18 cellular contexts compared by ENCODE assay signal in the genomic region with DNA sequence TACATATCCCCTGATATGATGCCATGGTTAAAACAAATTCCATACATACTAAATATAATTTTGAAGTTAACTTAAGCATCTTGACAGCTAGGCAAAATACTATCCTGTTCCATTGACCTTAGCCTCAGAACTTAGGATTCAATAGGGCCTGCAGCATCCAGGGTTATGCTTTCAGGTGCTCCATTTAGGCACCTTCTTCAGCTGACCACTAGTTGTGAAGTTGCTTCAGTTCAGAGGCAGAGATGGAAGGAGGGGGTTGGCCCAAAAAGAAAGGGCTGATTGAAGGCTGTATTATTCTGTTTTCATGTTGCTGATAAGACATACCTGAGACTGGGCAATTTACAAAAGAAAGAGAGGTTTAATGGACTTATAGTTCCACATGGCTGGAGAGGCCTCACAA. TPM values are rescaled to one million over a fixed set of nuclear protein-coding genes. Genes with fewer than 3 reads are reported as not detected.
DNase-seq lines count a peak whose midpoint lies in the region; ATAC-seq and TF ChIP-seq lines count a peak whose summit lies in the region.
"Had no signal": no experiment of that assay in that cellular context is flagged by ENCODE, and none has a peak within 500 bp of the region (broad histone marks: within the 10 kb centered on the region; RNA-seq: fewer than 3 reads in every experiment).

No MANE protein-coding gene starts in this region.

- H2AFZ ChIP-seq in H9 (ENCODE audit: low read length): no peak overlapping the region

- no peak overlapping the region for H3K56ac ChIP-seq in H9 (ENCODE audit: insufficient read length, low read depth, low read length)

- no peak overlapping the region for H3K27ac ChIP-seq in H9 (ENCODE audit: insufficient read length, low read depth, low read length)
- no peak overlapping the region for H3K27ac ChIP-seq in endodermal cell (ENCODE audit: low read depth, low read length)
- H3K27ac ChIP-seq: 22Rv1, A549, C4-2B, KMS-11 had no signal

- no peak overlapping the region for H3K27ac Mint-ChIP-seq in H9
- no peak overlapping the region for H3K27ac Mint-ChIP-seq in endodermal cell
- H3K27ac Mint-ChIP-seq: CD4-positive, alpha-beta T cell had no signal

- H3K4me2 ChIP-seq in H9 (ENCODE audit: insufficient read depth, insufficient read length, low read length): no peak overlapping the region
- H3K4me2 ChIP-seq: A549, KMS-11 had no signal

- no peak overlapping the region for H3T11ph ChIP-seq in H9 (ENCODE audit: low read length)

- no peak overlapping the region for H2BK15ac ChIP-seq in H9 (ENCODE audit: low read depth, low read length)

- H4K20me1 ChIP-seq in H9 (ENCODE audit: control insufficient read depth, insufficient read depth, insufficient read length): no peaks in the 10 kb centered on the region

- TF ChIP-seq CTCF in H9 (conservative IDR thresholded peaks at IDR 0.05) (peak; percentile 35; the same call in 1 of the 3 replicates), endodermal cell (conservative IDR thresholded peaks at IDR 0.05) (peak; percentile 54)

- H3K14ac ChIP-seq in H9 (ENCODE audit: insufficient read depth, low read length): no peak overlapping the region

- H2BK5ac ChIP-seq in H9 (ENCODE audit: insufficient read length, low read length): no peak overlapping the region

- no peaks in the 10 kb centered on the region for H3K79me2 ChIP-seq in H9 (ENCODE audit: insufficient read depth, low read length)

- H3K27me3 Mint-ChIP-seq in H9 (ENCODE audit: low read depth) (no peaks in the 10 kb centered on the region), endodermal cell (ENCODE audit: insufficient read depth) (no peaks in the 10 kb centered on the region)

- DNase-seq in DMS53 (lab: John Stamatoyannopoulos, UW) (peak; percentile 16), DMS53 treated with DMSO at 0.1 percent for 48 hours (lab: John Stamatoyannopoulos, UW; ENCODE audit: unreplicated experiment) (no peak), H9 (no peak), endodermal cell (no peak), retina (no peak)
- DNase-seq in activated CD4-positive, alpha-beta T cell treated with anti-CD3 and anti-CD28 coated beads, Interleukin-2, amount 50 U/mL, for 4 hours: no peak
- DNase-seq: AML-193; Caco-2; CD4-positive, alpha-beta T cell; DMS79 treated with DMSO at 0.1 percent for 48 hours; GF-D8; GOT3; H7 had no signal

- ATAC-seq in GM19452 (IDR thresholded peaks at IDR 0.05; ENCODE audit: unreplicated experiment): no peak

- H3K4me1 ChIP-seq in H9 (ENCODE audit: insufficient read depth, low read length) (no peaks in the 10 kb centered on the region), endodermal cell (ENCODE audit: control insufficient read depth, insufficient read depth, low read length) (peaks cover 9% of the 10 kb centered on the region)
- H3K4me1 ChIP-seq: A549, Caco-2 had no signal

- no peak overlapping the region for H3K23ac ChIP-seq in H9 (ENCODE audit: insufficient read length, low read depth, low read length)

- no peak overlapping the region for H4K91ac ChIP-seq in H9 (ENCODE audit: insufficient read length, low read depth, low read length)

- H3K27me3 ChIP-seq in H9 (ENCODE audit: insufficient read depth, low read length) (no peaks in the 10 kb centered on the region), endodermal cell (ENCODE audit: control insufficient read depth, insufficient read depth, low read length, poor library complexity, severe bottlenecking) (no peaks in the 10 kb centered on the region)

- H3K9ac ChIP-seq in H9 (ENCODE audit: extremely low read depth, insufficient read length, low read length) (no peak overlapping the region), endodermal cell (ENCODE audit: extremely low read depth, low read length, poor library complexity, severe bottlenecking) (no peak overlapping the region)
- H3K9ac ChIP-seq: KMS-11 had no signal

- H2BK12ac ChIP-seq in H9 (ENCODE audit: insufficient read length, low read depth, low read length): no peak overlapping the region

- H3K23me2 ChIP-seq in H9 (ENCODE audit: insufficient read length, low read depth, low read length, poor library complexity, severe bottlenecking): no peaks in the 10 kb centered on the region

- no peak overlapping the region; a peak in 1 of 5 replicates for H3K4me3 Mint-ChIP-seq in H9
- no peak overlapping the region for H3K4me3 Mint-ChIP-seq in endodermal cell
- H3K4me3 Mint-ChIP-seq: CD4-positive, alpha-beta T cell had no signal

- H3K4me3 ChIP-seq in endodermal cell (ENCODE audit: low read length): no peak overlapping the region
- H3K4me3 ChIP-seq: A549 had no signal

- no peak overlapping the region for H2AK5ac ChIP-seq in H9 (ENCODE audit: insufficient read length, low read length)

- peaks cover 15 to 18% of the 10 kb centered on the region in 2 experiments for H3K4me1 Mint-ChIP-seq in H9
- H3K4me1 Mint-ChIP-seq in endodermal cell: peaks cover 11% of the 10 kb centered on the region

- no peak overlapping the region for H3K4ac ChIP-seq in H9 (ENCODE audit: low read depth, low read length)

- no peak overlapping the region for H4K5ac ChIP-seq in H9 (ENCODE audit: insufficient read length, low read depth, low read length)

- no peaks in the 10 kb centered on the region for H3K36me3 Mint-ChIP-seq in H9 (ENCODE audit: insufficient read depth in 1 of 3, low read depth in 3 of 3)
- H3K36me3 Mint-ChIP-seq in endodermal cell (ENCODE audit: low read depth): no peaks in the 10 kb centered on the region

- H3K9me3 ChIP-seq in H9 (ENCODE audit: control insufficient read depth, low read depth, low read length): no peaks in the 10 kb centered on the region
- no peaks in the 10 kb centered on the region for H3K9me3 ChIP-seq in endodermal cell (ENCODE audit: control insufficient read depth, low read length)
- H3K9me3 ChIP-seq: A549, Caco-2 had no signal

- H3K9me3 Mint-ChIP-seq in H9 (no peaks in the 10 kb centered on the region; a peak in 1 of 5 replicates), endodermal cell (peaks cover 2% of the 10 kb centered on the region)
- H3K9me3 Mint-ChIP-seq: CD4-positive, alpha-beta T cell had no signal

- H4K8ac ChIP-seq in H9 (replicated peaks; ENCODE audit: insufficient read length, low read depth, low read length): no peak overlapping the region

- no peaks in the 10 kb centered on the region for H3K36me3 ChIP-seq in endodermal cell (ENCODE audit: control insufficient read depth, insufficient read depth, low read length)

- H2BK120ac ChIP-seq in H9 (ENCODE audit: low read depth, low read length, poor library complexity, severe bottlenecking): no peak overlapping the region

- H2BK20ac ChIP-seq in H9 (ENCODE audit: low read depth, low read length, poor library complexity, severe bottlenecking): no peak overlapping the region

- no peaks in the 10 kb centered on the region for H3K79me1 ChIP-seq in H9 (ENCODE audit: insufficient read depth, low read depth, low read length, poor library complexity, severe bottlenecking)

- H3K18ac ChIP-seq in H9 (ENCODE audit: insufficient read length, low read depth, low read length): no peak overlapping the region

RNA-seq across cellular contexts. Expression of a gene that starts 7.0 kb away (rescaled TPM):
- 159 and 163 TPM in 2 replicates for total RNA-seq in H9 (2021)
- total RNA-seq in endodermal cell: 100 to 1,000 TPM; 212 to 238 TPM
- polyA plus RNA-seq in endodermal cell (2013, experiment 1 of 2): 529 TPM
- polyA plus RNA-seq in endodermal cell (2013, experiment 2 of 2): 488 TPM
